16 cellular contexts compared by ENCODE assay signal in the genomic region with DNA sequence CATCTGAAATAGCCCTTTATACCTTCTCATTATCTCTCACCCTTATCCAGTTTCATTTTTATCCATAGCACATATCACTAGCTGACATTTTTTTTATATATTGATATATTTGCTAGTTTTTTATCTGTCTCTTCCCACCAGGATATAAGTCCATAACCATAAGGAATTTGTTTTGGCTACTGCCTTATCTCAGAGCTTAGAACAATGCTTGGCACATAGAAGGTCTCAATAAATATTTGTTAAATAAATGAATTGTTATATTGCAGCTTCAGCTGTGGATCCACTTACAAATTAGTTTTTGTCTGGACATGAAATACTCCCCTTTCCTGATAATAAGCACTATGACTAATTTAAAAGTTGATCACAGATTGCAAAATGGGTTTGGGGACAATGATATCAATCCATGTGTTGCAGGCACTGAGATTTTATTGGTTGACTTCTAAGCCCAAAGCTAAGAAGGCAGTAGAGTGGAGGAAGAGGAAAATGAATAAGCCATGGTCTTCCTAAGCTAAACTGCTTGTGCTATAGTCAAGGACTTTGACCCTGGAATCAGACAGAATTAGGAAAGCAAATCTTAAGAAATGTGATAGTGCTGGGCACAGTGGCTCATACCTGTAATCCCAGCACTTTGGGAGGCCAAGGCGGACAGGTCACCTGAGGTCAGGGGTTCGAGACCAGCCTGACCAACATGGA.
"Had no signal": no experiment of that assay in that cellular context is flagged by ENCODE, and none has a peak within 500 bp of the region (broad histone marks: within the 10 kb centered on the region; RNA-seq: fewer than 3 reads in every experiment).

No MANE protein-coding gene starts in this region.

- DNase-seq: erythroblast; heart left ventricle; hippocampal formation; mesendoderm; naive thymus-derived CD4-positive, alpha-beta T cell; nephron progenitor cell; psoas muscle; stimulated activated CD4-positive, alpha-beta T cell treated with anti-CD3 and anti-CD28 coated beads, Interleukin-2, amount 100 ng/mL, for 24 hours; stimulated activated CD4-positive, alpha-beta T cell treated with anti-CD3 and anti-CD28 coated beads, Interleukin-4, amount 100 ng/mL, for 4 hours; stimulated activated naive B cell treated with anti-CD40 and anti-IgM and Interleukin-4, amounts not matched to agents 10 μg/mL and 1 μg/mL and 100 μg/mL, for 72 hours; stimulated activated naive CD8-positive, alpha-beta T cell treated with anti-CD3 and anti-CD28 coated beads, Interleukin-15, amount 100 ng/mL, for 72 hours; substantia nigra; uterus had no signal

- FAIRE-seq: frontal cortex had no signal

- H3K36me3 ChIP-seq: heart left ventricle, uterus had no signal

- H3K27ac ChIP-seq: heart left ventricle, psoas muscle, uterus had no signal

- H3K36me3 Mint-ChIP-seq: naive thymus-derived CD4-positive, alpha-beta T cell; stimulated activated naive B cell treated with anti-CD40 and anti-IgM and Interleukin-4, amounts not matched to agents 10 μg/mL and 1 μg/mL and 100 μg/mL, for 72 hours; type B pancreatic cell had no signal

- H3K27me3 Mint-ChIP-seq: stimulated activated naive B cell treated with anti-CD40 and anti-IgM and Interleukin-4, amounts not matched to agents 10 μg/mL and 1 μg/mL and 100 μg/mL, for 72 hours; stimulated activated naive CD8-positive, alpha-beta T cell treated with anti-CD3 and anti-CD28 coated beads, Interleukin-15, amount 100 ng/mL, for 72 hours; type B pancreatic cell had no signal

- H3K4me1 ChIP-seq: heart left ventricle, uterus had no signal

- H3K27me3 ChIP-seq: heart left ventricle, uterus had no signal

- ATAC-seq: heart left ventricle; naive thymus-derived CD4-positive, alpha-beta T cell; psoas muscle; sciatic nerve; stimulated activated naive B cell treated with anti-CD40 and anti-IgM and Interleukin-4, amounts not matched to agents 10 μg/mL and 1 μg/mL and 100 μg/mL, for 72 hours; stimulated activated naive CD8-positive, alpha-beta T cell treated with anti-CD3 and anti-CD28 coated beads, Interleukin-15, amount 100 ng/mL, for 72 hours had no signal

- H3K4me3 Mint-ChIP-seq: naive thymus-derived CD4-positive, alpha-beta T cell; nephron progenitor cell; stimulated activated naive B cell treated with anti-CD40 and anti-IgM and Interleukin-4, amounts not matched to agents 10 μg/mL and 1 μg/mL and 100 μg/mL, for 72 hours; stimulated activated naive CD8-positive, alpha-beta T cell treated with anti-CD3 and anti-CD28 coated beads, Interleukin-15, amount 100 ng/mL, for 72 hours; type B pancreatic cell had no signal

- H3K9me3 Mint-ChIP-seq: nephron progenitor cell; stimulated activated naive CD8-positive, alpha-beta T cell treated with anti-CD3 and anti-CD28 coated beads, Interleukin-15, amount 100 ng/mL, for 72 hours had no signal

- H3K4me1 Mint-ChIP-seq: naive thymus-derived CD4-positive, alpha-beta T cell; stimulated activated naive CD8-positive, alpha-beta T cell treated with anti-CD3 and anti-CD28 coated beads, Interleukin-15, amount 100 ng/mL, for 72 hours had no signal

- H3K4me3 ChIP-seq: heart left ventricle, psoas muscle, uterus had no signal

- H3K27ac Mint-ChIP-seq: naive thymus-derived CD4-positive, alpha-beta T cell; nephron progenitor cell; stimulated activated naive B cell treated with anti-CD40 and anti-IgM and Interleukin-4, amounts not matched to agents 10 μg/mL and 1 μg/mL and 100 μg/mL, for 72 hours; type B pancreatic cell had no signal

- H3K9me3 ChIP-seq: heart left ventricle, psoas muscle, uterus had no signal
